13 cellular contexts compared by ENCODE assay signal in the genomic region with DNA sequence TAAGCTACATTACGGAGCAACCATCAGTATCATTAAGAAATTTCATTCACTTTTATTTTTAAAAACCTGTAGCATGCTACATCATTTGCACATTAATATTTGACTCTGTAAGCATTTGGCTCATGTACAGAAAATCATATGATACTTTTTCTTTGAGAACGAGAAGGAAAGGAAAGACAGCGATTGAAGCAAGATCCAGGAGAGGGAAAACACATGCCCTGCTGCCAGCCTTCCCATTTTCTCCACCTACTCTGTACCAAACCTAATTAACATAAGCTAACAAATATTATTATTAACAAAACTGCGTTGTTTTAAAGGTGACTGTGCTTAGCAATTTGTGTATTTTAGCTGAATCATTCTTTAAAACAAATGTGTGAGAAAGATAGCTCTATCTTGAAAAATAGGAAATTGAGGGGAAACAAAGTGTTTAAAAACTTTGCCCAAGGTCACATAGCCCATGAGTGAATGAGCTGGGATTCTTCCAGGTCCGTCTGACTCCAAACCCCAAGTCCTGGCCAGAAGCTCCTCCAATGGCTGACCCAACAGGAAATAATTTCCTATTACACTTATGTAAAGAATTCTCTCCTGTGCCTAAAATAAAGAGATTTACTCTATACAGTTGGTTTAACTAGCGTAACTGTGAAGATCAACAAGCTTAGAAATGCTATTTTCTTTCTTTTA.
DNase-seq lines count a peak whose midpoint lies in the region; ATAC-seq and TF ChIP-seq lines count a peak whose summit lies in the region.
"Had no signal": no experiment of that assay in that cellular context is flagged by ENCODE, and none has a peak within 500 bp of the region (broad histone marks: within the 10 kb centered on the region; RNA-seq: fewer than 3 reads in every experiment).

No MANE protein-coding gene starts in this region.

- H3K79me2 ChIP-seq in mammary epithelial cell (ENCODE audit: insufficient read depth, low read length), result no peaks in the 10 kb centered on the region

- no peak overlapping the region for H3K9ac ChIP-seq in mammary epithelial cell (ENCODE audit: insufficient read depth, low read length)

- no peak overlapping the region for H3K4me3 ChIP-seq in mammary epithelial cell (replicated peaks in 1 of 3; ENCODE audit: insufficient read depth in 1 of 3, low read depth in 2 of 3, low read length in 3 of 3)
- no peak overlapping the region for H3K4me3 ChIP-seq in lower lobe of right lung
- H3K4me3 ChIP-seq in transverse colon, result no peak overlapping the region

- H3K4me2 ChIP-seq in mammary epithelial cell (ENCODE audit: insufficient read depth, low read depth, low read length), result no peak overlapping the region

- H3K27me3 Mint-ChIP-seq in MCF 10A (ENCODE audit: insufficient read depth, unreplicated experiment), result no peaks in the 10 kb centered on the region
- H3K27me3 Mint-ChIP-seq: stimulated activated naive CD8-positive, alpha-beta T cell treated with anti-CD3 and anti-CD28 coated beads, Interleukin-15, amount 100 ng/mL, for 72 hours; T-cell had no signal

- TF ChIP-seq CTCF in MCF 10A (IDR thresholded peaks at IDR 0.05; ENCODE audit: unreplicated experiment) (no peak), mammary epithelial cell (conservative IDR thresholded peaks at IDR 0.05 in 1 of 2, IDR thresholded peaks at IDR 0.05 in 1 of 2; ENCODE audit: extremely low read depth in 1 of 2, insufficient read depth in 1 of 2, low read depth in 1 of 2, low read length in 2 of 2) (no peak), lower lobe of right lung (IDR thresholded peaks at IDR 0.05) (no peak), transverse colon (IDR thresholded peaks at IDR 0.05) (no peak)

- no peak overlapping the region for H3K4me3 Mint-ChIP-seq in MCF 10A (ENCODE audit: unreplicated experiment)
- H3K4me3 Mint-ChIP-seq: stimulated activated naive CD8-positive, alpha-beta T cell treated with anti-CD3 and anti-CD28 coated beads, Interleukin-15, amount 100 ng/mL, for 72 hours; T-cell had no signal

- no peak for TF ChIP-seq EP300 in transverse colon (IDR thresholded peaks at IDR 0.05; ENCODE audit: low read depth)

- no peaks in the 10 kb centered on the region for H3K9me3 Mint-ChIP-seq in MCF 10A (ENCODE audit: unreplicated experiment)
- H3K9me3 Mint-ChIP-seq: T-cell had no signal

- CTCF ChIA-PET in MCF 10A (lab: Yijun Ruan, JAX) (interaction anchor here (0.5 to 1.5 kb wide), 8 partner anchors 12 to 680 kb away, joined by 3 to 8 read pairs (median 3); no protein-coding TSS in a partner anchor), mammary epithelial cell (lab: Charles Lee; ENCODE audit: low non-redundant PET) (no interaction called here)

- no peaks in the 10 kb centered on the region for H3K36me3 Mint-ChIP-seq in MCF 10A (ENCODE audit: insufficient read depth, unreplicated experiment)
- H3K36me3 Mint-ChIP-seq: T-cell had no signal

- no peak overlapping the region for H3K27ac Mint-ChIP-seq in MCF 10A (ENCODE audit: low read depth, unreplicated experiment)
- H3K27ac Mint-ChIP-seq: stimulated activated naive CD8-positive, alpha-beta T cell treated with anti-CD3 and anti-CD28 coated beads, Interleukin-15, amount 100 ng/mL, for 72 hours; T-cell had no signal

- H3K9me3 ChIP-seq in mammary epithelial cell (replicated peaks; ENCODE audit: insufficient read depth, low read length), result no peaks in the 10 kb centered on the region
- no peaks in the 10 kb centered on the region for H3K9me3 ChIP-seq in lower lobe of right lung
- H3K9me3 ChIP-seq in transverse colon, result no peaks in the 10 kb centered on the region

- peaks cover 9% of the 10 kb centered on the region for H3K4me1 Mint-ChIP-seq in MCF 10A (ENCODE audit: insufficient read depth, unreplicated experiment)
- H3K4me1 Mint-ChIP-seq: stimulated activated naive CD8-positive, alpha-beta T cell treated with anti-CD3 and anti-CD28 coated beads, Interleukin-15, amount 100 ng/mL, for 72 hours; T-cell had no signal

- H2AFZ ChIP-seq in mammary epithelial cell (ENCODE audit: low read depth, low read length), result no peak overlapping the region

- H3K27me3 ChIP-seq in mammary epithelial cell (ENCODE audit: insufficient read depth, low read length), result no peaks in the 10 kb centered on the region
- no peaks in the 10 kb centered on the region for H3K27me3 ChIP-seq in lower lobe of right lung (ENCODE audit: low read depth)
- no peaks in the 10 kb centered on the region for H3K27me3 ChIP-seq in transverse colon

- POLR2A ChIA-PET in MCF 10A (lab: Yijun Ruan, JAX), result interaction anchor here (0.7 to 1.2 kb wide), 6 partner anchors 10 to 276 kb away, joined by 3 to 5 read pairs (median 3); no protein-coding TSS in a partner anchor

- in situ Hi-C loops in mammary epithelial cell (cut with MboI; ENCODE audit: low sequenced_read_pairs in 2 of 2), result loop anchor here (25.0 kb wide), 1 partner anchor 200 kb away; no protein-coding TSS in a partner anchor
- in situ Hi-C loops in transverse colon (cut with MboI; ENCODE audit: low pct_ligation_motif_present in 1 of 4, low pct_unique_long_range_greater_than_20kb in 1 of 4, low sequenced_read_pairs in 3 of 4), result loop anchor here in 1 of 4 donors (25.0 kb wide), 1 partner anchor 625 kb away; no protein-coding TSS in a partner anchor

- H3K36me3 ChIP-seq in mammary epithelial cell (ENCODE audit: insufficient read depth, low read length) (no peaks in the 10 kb centered on the region), lower lobe of right lung (no peaks in the 10 kb centered on the region), transverse colon (no peaks in the 10 kb centered on the region)

- no peaks in the 10 kb centered on the region for H4K20me1 ChIP-seq in mammary epithelial cell (ENCODE audit: insufficient read depth, low read length)

- ATAC-seq in lower lobe of right lung, result peak in 1 of 2 donors; percentile 42
- ATAC-seq in activated CD4-positive, CD25-positive, alpha-beta regulatory T cell treated with anti-CD3 and anti-CD28 coated beads, Interleukin-2, amount 50 U/mL, for 24 hours, result no peak
- ATAC-seq: stimulated activated naive CD8-positive, alpha-beta T cell treated with anti-CD3 and anti-CD28 coated beads, Interleukin-15, amount 100 ng/mL, for 72 hours; T-cell had no signal

- BruUV-seq in MCF 10A (replicated peaks; lab: Mats Ljungman, UMichigan) (no TSS peak), mammary epithelial cell (replicated peaks; lab: Mats Ljungman, UMichigan) (no TSS peak)

- intact Hi-C loops in MCF 10A (cut with micrococcal nuclease) (no loop called here), mammary epithelial cell (cut with micrococcal nuclease) (no loop called here), lower lobe of right lung (cut with DNase I) (no loop called here), transverse colon (cut with DNase I; ENCODE audit: low total_unique reads) (no loop called here)

- H3K27ac ChIP-seq in mammary epithelial cell (ENCODE audit: insufficient read depth, low read depth, low read length) (no peak overlapping the region), lower lobe of right lung (peak overlapping the region; percentile 59), transverse colon (peak overlapping the region; percentile 31 to 50 (median 42))

- DNase-seq in MCF 10A (ENCODE audit: unreplicated experiment), result peak; percentile 45
- no peak for DNase-seq in mammary epithelial cell
- DNase-seq in dermis blood vessel endothelial cell, result peak; percentile 96
- DNase-seq in lower lobe of right lung, result no peak
- DNase-seq in transverse colon, result no peak
- no peak for DNase-seq in NCI-H345 (lab: John Stamatoyannopoulos, UW)
- no peak for DNase-seq in SW480 (ENCODE audit: low spot score)
- DNase-seq: activated CD8-positive, alpha-beta memory T cell treated with anti-CD3 and anti-CD28 coated beads for 24 hours; NCI-H1105; stimulated activated CD4-positive, alpha-beta T cell treated with anti-CD3 and anti-CD28 coated beads, Interleukin-2, amount 100 ng/mL, for 24 hours; stimulated activated naive CD8-positive, alpha-beta T cell treated with anti-CD3 and anti-CD28 coated beads, Interleukin-15, amount 100 ng/mL, for 72 hours; T-cell had no signal

- H3K4me1 ChIP-seq in mammary epithelial cell (ENCODE audit: insufficient read depth, low read length) (no peaks in the 10 kb centered on the region), lower lobe of right lung (peaks cover 25% of the 10 kb centered on the region), transverse colon (peaks cover 0 to 13% (median 0%) of the 10 kb centered on the region in 4 donors)

- WGBS in mammary epithelial cell (ENCODE audit: low coverage, missing lambda C conversion rate), result 36% methylated on average over 6 of the region's 6 CpGs
- WGBS in transverse colon (ENCODE audit: low coverage in 1 of 2), 2 donors, result 56 to 59% methylated on average over 6 of the region's 6 CpGs

- dilution Hi-C loops in mammary epithelial cell (cut with HindIII; ENCODE audit: low sequenced_read_pairs), result no loop called here

- no peak for TF ChIP-seq POLR2A in transverse colon (IDR thresholded peaks at IDR 0.05)

Comparison
In these comparisons a context has a peak if more than half of its experiments do, and no peak if none do; other contexts are left out.
1. DNase-seq: peak in MCF 10A (single experiment) and dermis blood vessel endothelial cell (single experiment); none in mammary epithelial cell (single experiment), lower lobe of right lung (single experiment), transverse colon (single experiment), NCI-H345 (single experiment) and SW480 (single experiment).